Comparison of ENCODE assay signal across 15 cellular contexts in genomic region chr17:77526728-77527355, GRCh38.
A peak's percentile ranks its signal among the peaks of the same experiment; 100 is the strongest.
DNase-seq lines count a peak whose midpoint lies in the region; ATAC-seq, FAIRE-seq and TF ChIP-seq lines count a peak whose summit lies in the region.
"Had no signal": no experiment of that assay in that cellular context is flagged by ENCODE, and none has a peak within 500 bp of the region (broad histone marks: within the 10 kb centered on the region; RNA-seq: fewer than 3 reads in every experiment).

No MANE protein-coding gene starts in this region.

- FAIRE-seq in GM12891 (lab: Jason Lieb, UNC), result no peak
- FAIRE-seq: urothelium cell line had no signal

- no peak overlapping the region for H3K4me3 ChIP-seq in lower lobe of right lung

- TF ChIP-seq CTCF in VCaP (conservative IDR thresholded peaks at IDR 0.05) (no peak), lower lobe of right lung (IDR thresholded peaks at IDR 0.05) (no peak), glutamatergic neuron (IDR thresholded peaks at IDR 0.05; ENCODE audit: partially characterized antibody, unreplicated experiment) (no peak)

- no peak for TF ChIP-seq POLR2A in GM12891 (IDR thresholded peaks at IDR 0.05; ENCODE audit: low read depth, low read length)

- peaks cover 5% of the 10 kb centered on the region for H3K9me3 Mint-ChIP-seq in glutamatergic neuron (ENCODE audit: unreplicated experiment)

- peak; percentile 91 for DNase-seq in D341Med (ENCODE audit: low spot score)
- peak; percentile 93 for DNase-seq in NCI-H1694 (lab: John Stamatoyannopoulos, UW)
- no peak for DNase-seq in lower lobe of right lung
- no peak for DNase-seq in glutamatergic neuron
- DNase-seq in NCI-H187 treated with DMSO at 0.1 percent for 48 hours (lab: John Stamatoyannopoulos, UW), result no peak
- DNase-seq in GM12891 (ENCODE audit: insufficient read length, low spot score), result no peak
- DNase-seq: AML-193; NCI-H1048; stimulated activated naive CD4-positive, alpha-beta T cell treated with Interleukin-2 at 50 U/mL for 16 hours; SW 1271 had no signal

- H3K27ac ChIP-seq in VCaP (peak overlapping the region; percentile 85), lower lobe of right lung (peak overlapping the region; percentile 6)
- H3K27ac ChIP-seq: foreskin keratinocyte, RWPE1 had no signal

- peaks cover 4% of the 10 kb centered on the region for H3K27me3 Mint-ChIP-seq in glutamatergic neuron (ENCODE audit: unreplicated experiment)

- peaks cover 31% of the 10 kb centered on the region for H3K27me3 ChIP-seq in lower lobe of right lung (ENCODE audit: low read depth)

- peak in 1 of 2 donors; percentile 36 for ATAC-seq in lower lobe of right lung
- no peak for ATAC-seq in HG03439 (IDR thresholded peaks at IDR 0.05; ENCODE audit: unreplicated experiment)
- ATAC-seq: foreskin keratinocyte had no signal

- no peaks in the 10 kb centered on the region for H3K36me3 ChIP-seq in lower lobe of right lung

- no peak overlapping the region for H3K4me3 Mint-ChIP-seq in glutamatergic neuron (ENCODE audit: unreplicated experiment)

- intact Hi-C loops in lower lobe of right lung (cut with DNase I), result no loop called here

- peaks cover 4% of the 10 kb centered on the region for H3K36me3 Mint-ChIP-seq in glutamatergic neuron (ENCODE audit: unreplicated experiment)

- H3K27ac Mint-ChIP-seq in glutamatergic neuron (ENCODE audit: unreplicated experiment), result no peak overlapping the region

- no peaks in the 10 kb centered on the region for H3K9me3 ChIP-seq in lower lobe of right lung

- H3K4me1 ChIP-seq in lower lobe of right lung, result peaks cover 14% of the 10 kb centered on the region
- H3K4me1 ChIP-seq: foreskin keratinocyte had no signal

- H3K4me1 Mint-ChIP-seq in glutamatergic neuron (ENCODE audit: low read depth, unreplicated experiment), result peaks cover 3% of the 10 kb centered on the region

TF ChIP-seq in GM12891, 5 proteins besides CTCF, POLR2A, EP300 and RAD21:
- no peak for TF ChIP-seq PAX5 (IDR thresholded peaks at IDR 0.05; ENCODE audit: insufficient read depth, low read length, severe bottlenecking)
- TF ChIP-seq POLR2AphosphoS5 (IDR thresholded peaks at IDR 0.05; ENCODE audit: low read depth, low read length), result no peak
- no peak for TF ChIP-seq TAF1 (IDR thresholded peaks at IDR 0.05; ENCODE audit: low read depth, low read length)
- TF ChIP-seq SPI1 (IDR thresholded peaks at IDR 0.05; ENCODE audit: low read depth, low read length), result no peak
- TF ChIP-seq POU2F2 (IDR thresholded peaks at IDR 0.05; ENCODE audit: low read depth, low read length), result no peak

Comparison
In these comparisons a context has a peak if more than half of its experiments do, and no peak if none do; other contexts are left out.
1. DNase-seq: peak in D341Med (single experiment) and NCI-H1694 (single experiment); none in lower lobe of right lung (single experiment), glutamatergic neuron (single experiment), NCI-H187 treated with DMSO at 0.1 percent for 48 hours (single experiment) and GM12891 (single experiment).